8 cellular contexts compared by ENCODE assay signal in genomic region chr10:46529742-46530141, GRCh38. TPM values are rescaled to one million over a fixed set of nuclear protein-coding genes. Genes with fewer than 3 reads are reported as not detected.
"Had no signal": no experiment of that assay in that cellular context is flagged by ENCODE, and none has a peak within 500 bp of the region (broad histone marks: within the 10 kb centered on the region; RNA-seq: fewer than 3 reads in every experiment).

No MANE protein-coding gene starts in this region.

RNA-seq across cellular contexts. Expression of gene GPRIN2, which starts 26.7 kb away (rescaled TPM):
- total RNA-seq: activated CD4-positive, alpha-beta memory T cell treated with anti-CD3 and anti-CD28 coated beads for 36 hours; activated CD4-positive, alpha-beta T cell treated with anti-CD3 and anti-CD28 coated beads, Interleukin-2, amount 10 ng/mL, durations not matched to agents 7 days and 5 days; activated naive CD4-positive, alpha-beta T cell treated with anti-CD3 and anti-CD28 coated beads for 36 hours; activated naive CD8-positive, alpha-beta T cell treated with anti-CD3 and anti-CD28 coated beads for 36 hours; activated T-helper 17 cell treated with anti-CD3 and anti-CD28 coated beads, Interleukin-2, amount 50 U/mL, for 72 hours; LHCN-M2; SK-MEL-5 had no signal
- polyA plus RNA-seq: IgD-negative memory B cell had no signal

RNA-seq across cellular contexts. Expression of gene SYT15, which starts 49.2 kb away (rescaled TPM):
- total RNA-seq: SK-MEL-5 had no signal
